In the genomic region with DNA sequence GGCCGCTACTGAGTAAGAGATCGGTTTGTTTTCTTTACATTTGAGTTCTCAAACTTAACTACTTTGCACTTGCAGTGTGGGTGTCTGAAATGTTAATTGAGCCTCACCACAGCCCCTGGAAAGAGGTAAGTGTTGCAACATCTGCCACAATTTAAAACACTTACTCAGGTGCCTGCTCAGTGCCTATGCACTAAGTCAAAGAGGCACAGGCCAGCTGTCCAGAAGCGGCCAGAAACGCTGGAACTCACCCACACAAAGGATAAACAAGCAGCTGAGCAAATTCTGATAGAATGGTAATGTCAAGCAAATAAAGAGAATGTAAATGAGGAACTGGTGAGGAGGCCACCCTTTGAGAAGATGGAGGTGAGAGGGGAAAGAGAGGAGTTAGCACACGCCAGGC, we compare ENCODE assay signal across 8 cellular contexts.
DNase-seq lines count a peak whose midpoint lies in the region; ATAC-seq and TF ChIP-seq lines count a peak whose summit lies in the region.

No MANE protein-coding gene starts in this region.

- H3K4me2 ChIP-seq in DND-41 (ENCODE audit: insufficient read depth, low read length): peak overlapping the region; percentile 55

- H3K9me3 Mint-ChIP-seq in endothelial cell (ENCODE audit: unreplicated experiment): no peaks in the 10 kb centered on the region
- no peaks in the 10 kb centered on the region for H3K9me3 Mint-ChIP-seq in effector memory CD8-positive, alpha-beta T cell

- H3K4me1 ChIP-seq in DND-41 (ENCODE audit: insufficient read depth, low read length): peaks cover 68% of the 10 kb centered on the region

- peak overlapping the region; percentile 87 for H3K27ac Mint-ChIP-seq in endothelial cell (ENCODE audit: unreplicated experiment)
- no peak overlapping the region for H3K27ac Mint-ChIP-seq in effector memory CD8-positive, alpha-beta T cell

- no peaks in the 10 kb centered on the region for H3K27me3 ChIP-seq in DND-41 (ENCODE audit: insufficient read depth, low read length, poor library complexity)

- H3K4me1 Mint-ChIP-seq in endothelial cell (ENCODE audit: unreplicated experiment): peaks cover 24% of the 10 kb centered on the region
- peaks cover 0 to 4% of the 10 kb centered on the region in 2 donors for H3K4me1 Mint-ChIP-seq in effector memory CD8-positive, alpha-beta T cell (ENCODE audit: low read depth in 2 of 2)

- no peaks in the 10 kb centered on the region for H3K79me2 ChIP-seq in DND-41 (ENCODE audit: insufficient read depth, low read length)

- H4K20me1 ChIP-seq in DND-41 (ENCODE audit: insufficient read depth, low read length): no peaks in the 10 kb centered on the region

- H3K27ac ChIP-seq in DND-41 (ENCODE audit: low read length): peak overlapping the region; percentile 72

- H2AFZ ChIP-seq in DND-41 (ENCODE audit: low read depth, low read length): peak overlapping the region; percentile 57; the same call in 1 of the 2 replicates

- H3K27me3 Mint-ChIP-seq in endothelial cell (ENCODE audit: unreplicated experiment): peaks cover 1% of the 10 kb centered on the region
- H3K27me3 Mint-ChIP-seq in effector memory CD8-positive, alpha-beta T cell: peaks cover 20 to 41% of the 10 kb centered on the region in 2 donors

- no peak for TF ChIP-seq CTCF in DND-41 (IDR thresholded peaks at IDR 0.05; ENCODE audit: borderline replicate concordance, extremely low read depth, low read length, poor library complexity, severe bottlenecking)
- TF ChIP-seq CTCF in endothelial cell (IDR thresholded peaks at IDR 0.05; ENCODE audit: unreplicated experiment): no peak
- TF ChIP-seq CTCF in lower leg skin (IDR thresholded peaks at IDR 0.05): no peak

- DNase-seq in DND-41 (peak; percentile 16), NCI-H345 (lab: John Stamatoyannopoulos, UW) (peak; percentile 41), endothelial cell (ENCODE audit: low spot score) (no peak), non-pigmented ciliary epithelial cell (ENCODE audit: low read depth) (peak; percentile 14), lower leg skin (ENCODE audit: low spot score in 2 of 2) (no peak)
- no peak for DNase-seq in effector memory CD8-positive, alpha-beta T cell

- H3K4me3 ChIP-seq in DND-41 (ENCODE audit: low read depth in 1 of 2, low read length in 2 of 2) (no peak overlapping the region; a peak in 1 of 4 replicates), lower leg skin (ENCODE audit: low read depth, poor library complexity, severe bottlenecking) (no peak overlapping the region)

- H3K9ac ChIP-seq in DND-41 (ENCODE audit: low read depth, low read length): peak overlapping the region; percentile 39; the same call in 1 of the 2 replicates

- peak overlapping the region; percentile 4 for H3K4me3 Mint-ChIP-seq in endothelial cell (ENCODE audit: unreplicated experiment)
- no peak overlapping the region for H3K4me3 Mint-ChIP-seq in effector memory CD8-positive, alpha-beta T cell

- no peaks in the 10 kb centered on the region for H3K36me3 ChIP-seq in DND-41 (ENCODE audit: insufficient read depth, low read length)

- no peaks in the 10 kb centered on the region for H3K36me3 Mint-ChIP-seq in endothelial cell (ENCODE audit: low read depth, unreplicated experiment)
- no peaks in the 10 kb centered on the region for H3K36me3 Mint-ChIP-seq in effector memory CD8-positive, alpha-beta T cell (ENCODE audit: insufficient read depth)

- TF ChIP-seq POLR2A in lower leg skin (IDR thresholded peaks at IDR 0.05): no peak

- WGBS in lower leg skin, 2 donors: 74 to 77% methylated on average over 5 of the region's 5 CpGs

- ATAC-seq in DND-41 (ENCODE audit: insufficient read depth, low read depth) (0 out of 3 replicates have a peak, but pooled peaks have one; percentile 15), GM21529 (IDR thresholded peaks at IDR 0.05; ENCODE audit: unreplicated experiment) (no peak), HG03378 (IDR thresholded peaks at IDR 0.05; ENCODE audit: unreplicated experiment) (no peak)
- ATAC-seq in effector memory CD8-positive, alpha-beta T cell (replicated peaks): no peak

- no peaks in the 10 kb centered on the region for H3K9me3 ChIP-seq in DND-41 (ENCODE audit: insufficient read depth, low read length, severe bottlenecking)

- intact Hi-C loops in lower leg skin (cut with DNase I; ENCODE audit: low total_unique reads): no loop called here

Comparison
In these comparisons a context has a peak if more than half of its experiments do, and no peak if none do; other contexts are left out.
1. DNase-seq: peak in DND-41 (single experiment), NCI-H345 (single experiment) and non-pigmented ciliary epithelial cell (single experiment); none in endothelial cell (single experiment), effector memory CD8-positive, alpha-beta T cell (0 of 3) and lower leg skin (0 of 2).